1 cellular context compared by ENCODE assay signal in the genomic region with DNA sequence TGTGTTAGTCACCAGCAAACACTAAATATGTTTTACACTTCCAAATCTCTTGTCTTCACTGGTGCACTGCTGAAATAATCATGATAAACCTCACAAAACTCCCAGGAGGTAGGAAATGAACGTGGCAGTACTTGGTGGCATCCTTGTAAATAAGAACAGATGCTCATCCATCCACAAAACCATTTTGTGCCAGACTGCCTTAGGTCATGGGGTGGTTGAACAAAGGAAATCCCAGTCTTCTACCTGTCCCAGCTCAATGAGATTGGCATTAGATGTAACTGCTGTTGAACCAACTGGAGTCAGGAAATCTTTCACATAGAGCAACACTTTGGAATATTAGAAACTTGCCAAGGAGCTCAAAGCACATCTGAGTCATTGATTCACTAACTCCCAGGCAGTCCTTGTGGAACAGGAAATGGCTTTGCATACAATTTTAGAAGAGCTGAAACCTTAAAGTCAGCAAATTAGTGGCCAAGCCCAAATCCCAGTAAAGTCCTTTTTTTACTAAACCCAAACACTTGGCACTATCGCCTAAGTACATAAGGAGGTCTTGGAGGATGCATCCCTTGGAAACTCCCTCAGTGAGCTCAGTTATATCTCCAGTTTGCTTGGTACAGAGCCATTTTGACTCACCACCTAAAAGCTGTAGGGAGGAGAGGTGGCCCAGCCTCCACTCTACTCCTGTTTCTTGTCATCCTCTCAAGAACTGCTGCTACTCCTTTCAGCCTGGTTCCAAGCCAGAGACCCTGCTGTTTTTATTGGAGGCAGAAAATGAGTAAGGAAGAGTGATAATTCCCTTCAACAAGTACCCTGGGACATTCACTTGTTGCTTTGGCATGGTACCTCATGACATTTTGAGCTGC.
TF ChIP-seq lines count a peak whose summit lies in the region.

No MANE protein-coding gene starts in this region.

TF ChIP-seq in IMR-90, 13 proteins besides CTCF, POLR2A, EP300 and RAD21:
- TF ChIP-seq BHLHE40 (IDR thresholded peaks at IDR 0.05; ENCODE audit: low read depth, low read length) = no peak
- no peak for TF ChIP-seq NFE2L2 (IDR thresholded peaks at IDR 0.05; ENCODE audit: low read depth, low read length)
- no peak for TF ChIP-seq RFX5 (IDR thresholded peaks at IDR 0.05; ENCODE audit: low read depth, low read length)
- TF ChIP-seq CEBPB (IDR thresholded peaks at IDR 0.05; ENCODE audit: low read depth, low read length) = no peak
- TF ChIP-seq SMC3 (IDR thresholded peaks at IDR 0.05; ENCODE audit: low read depth, low read length) = no peak
- no peak for TF ChIP-seq MXI1 (IDR thresholded peaks at IDR 0.05; ENCODE audit: borderline replicate concordance, low read depth, low read length)
- TF ChIP-seq MAFK (IDR thresholded peaks at IDR 0.05; ENCODE audit: low read depth, low read length) = no peak
- TF ChIP-seq MAZ (IDR thresholded peaks at IDR 0.05; ENCODE audit: borderline replicate concordance, low read depth, low read length) = no peak
- TF ChIP-seq RCOR1 (IDR thresholded peaks at IDR 0.05; ENCODE audit: insufficient replicate concordance, low read length) = no peak
- TF ChIP-seq, protein P1, sequence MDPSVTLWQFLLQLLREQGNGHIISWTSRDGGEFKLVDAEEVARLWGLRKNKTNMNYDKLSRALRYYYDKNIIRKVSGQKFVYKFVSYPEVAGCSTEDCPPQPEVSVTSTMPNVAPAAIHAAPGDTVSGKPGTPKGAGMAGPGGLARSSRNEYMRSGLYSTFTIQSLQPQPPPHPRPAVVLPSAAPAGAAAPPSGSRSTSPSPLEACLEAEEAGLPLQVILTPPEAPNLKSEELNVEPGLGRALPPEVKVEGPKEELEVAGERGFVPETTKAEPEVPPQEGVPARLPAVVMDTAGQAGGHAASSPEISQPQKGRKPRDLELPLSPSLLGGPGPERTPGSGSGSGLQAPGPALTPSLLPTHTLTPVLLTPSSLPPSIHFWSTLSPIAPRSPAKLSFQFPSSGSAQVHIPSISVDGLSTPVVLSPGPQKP (IDR thresholded peaks at IDR 0.05; ENCODE audit: borderline replicate concordance, low read depth, low read length) = no peak
- TF ChIP-seq, protein P2, sequence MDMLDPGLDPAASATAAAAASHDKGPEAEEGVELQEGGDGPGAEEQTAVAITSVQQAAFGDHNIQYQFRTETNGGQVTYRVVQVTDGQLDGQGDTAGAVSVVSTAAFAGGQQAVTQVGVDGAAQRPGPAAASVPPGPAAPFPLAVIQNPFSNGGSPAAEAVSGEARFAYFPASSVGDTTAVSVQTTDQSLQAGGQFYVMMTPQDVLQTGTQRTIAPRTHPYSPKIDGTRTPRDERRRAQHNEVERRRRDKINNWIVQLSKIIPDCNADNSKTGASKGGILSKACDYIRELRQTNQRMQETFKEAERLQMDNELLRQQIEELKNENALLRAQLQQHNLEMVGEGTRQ (IDR thresholded peaks at IDR 0.05; ENCODE audit: low read depth, low read length) = no peak
- no peak for TF ChIP-seq FOS (IDR thresholded peaks at IDR 0.05; ENCODE audit: low read depth, low read length)
